In the genomic region with DNA sequence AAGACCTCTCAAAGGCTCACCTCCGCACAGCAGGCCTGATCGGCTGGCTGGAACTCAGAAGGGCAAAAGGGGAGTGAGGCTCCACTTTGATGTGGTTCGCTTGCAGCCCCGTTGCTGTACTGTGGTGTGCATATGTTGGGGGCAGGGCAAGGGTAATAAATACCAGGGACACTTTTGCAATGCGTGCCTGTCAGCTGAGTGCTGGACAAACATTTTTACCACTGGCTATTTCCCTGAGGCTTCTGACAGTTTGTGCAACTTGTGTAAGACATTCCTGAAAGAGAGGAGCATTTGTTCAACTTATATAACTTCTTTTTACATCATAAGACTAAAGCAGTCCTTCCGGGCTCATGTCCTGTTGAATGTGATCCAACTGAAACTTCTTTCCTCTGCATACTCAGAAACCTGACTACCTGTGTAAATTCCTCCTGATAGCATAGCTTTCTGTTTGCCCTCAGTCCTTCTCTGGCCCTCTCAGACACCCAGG, we compare ENCODE assay signal across 11 cellular contexts.
DNase-seq lines count a peak whose midpoint lies in the region; ATAC-seq, FAIRE-seq and TF ChIP-seq lines count a peak whose summit lies in the region.
"Had no signal": no experiment of that assay in that cellular context is flagged by ENCODE, and none has a peak within 500 bp of the region (broad histone marks: within the 10 kb centered on the region; RNA-seq: fewer than 3 reads in every experiment).

No MANE protein-coding gene starts in this region.

- TF ChIP-seq RAD21 in IMR-90 (IDR thresholded peaks at IDR 0.05; ENCODE audit: low read length) (no peak), SK-N-SH (IDR thresholded peaks at IDR 0.05; ENCODE audit: low read length) (no peak)

- no peak overlapping the region for H2AK5ac ChIP-seq in IMR-90 (ENCODE audit: low read depth, low read length)

- POLR2A ChIA-PET in IMR-90 (lab: Charles Lee; ENCODE audit: unreplicated experiment) (no interaction called here), SK-N-SH (lab: Yijun Ruan, JAX) (no interaction called here)

- 0 out of 4 replicates have a peak overlapping the region, but pooled peaks of 1 of the 2 experiments have one; percentile 31 for H4K8ac ChIP-seq in IMR-90 (ENCODE audit: low read depth in 2 of 2, low read length in 2 of 2)

- H4K5ac ChIP-seq in IMR-90 (ENCODE audit: low read depth, low read length) = 0 out of 2 replicates have a peak overlapping the region, but pooled peaks have one; percentile 6

- H4K20me1 ChIP-seq in BLaER1 (no peaks in the 10 kb centered on the region), IMR-90 (ENCODE audit: insufficient read depth, low read length) (no peaks in the 10 kb centered on the region), SK-N-SH (ENCODE audit: insufficient read depth) (no peaks in the 10 kb centered on the region)

- H2AK9ac ChIP-seq in IMR-90 (replicated peaks; ENCODE audit: low read depth, low read length, poor library complexity) = peak overlapping the region; percentile 62

- no peak overlapping the region for H2BK15ac ChIP-seq in IMR-90 (ENCODE audit: low read depth, low read length)

- H2BK5ac ChIP-seq in IMR-90 (ENCODE audit: low read depth, low read length, poor library complexity, severe bottlenecking) = no peak overlapping the region

- H3K9me3 ChIP-seq in BLaER1 = no peaks in the 10 kb centered on the region
- no peaks in the 10 kb centered on the region for H3K9me3 ChIP-seq in IMR-90 (ENCODE audit: control insufficient read depth, insufficient read depth, low read length)
- no peaks in the 10 kb centered on the region for H3K9me3 ChIP-seq in mucosa of stomach (ENCODE audit: control insufficient read depth, low read length)
- H3K9me3 ChIP-seq in SK-N-SH = no peaks in the 10 kb centered on the region

- dilution Hi-C loops in IMR-90 (cut with HindIII; ENCODE audit: low sequenced_read_pairs, unreplicated experiment) = no loop called here

- in situ Hi-C loops in IMR-90 (cut with MboI; ENCODE audit: low sequenced_read_pairs) = no loop called here

- H2AFZ ChIP-seq in IMR-90 (replicated peaks; ENCODE audit: low read length, poor library complexity) = peak overlapping the region; percentile 74
- no peak overlapping the region for H2AFZ ChIP-seq in SK-N-SH (ENCODE audit: low read depth)

- TF ChIP-seq EP300 in SK-N-SH (IDR thresholded peaks at IDR 0.05; ENCODE audit: borderline replicate concordance in 1 of 2, low read depth in 1 of 2, low read length in 1 of 2) = no peak

- peak overlapping the region; percentile 10; the same call in 1 of the 2 replicates for H3K27ac ChIP-seq in BLaER1
- no peak overlapping the region for H3K27ac ChIP-seq in IMR-90 (ENCODE audit: insufficient read depth, low read length)
- H3K27ac ChIP-seq in SK-N-SH (ENCODE audit: low read depth in 2 of 2, low read length in 1 of 2) = no peak overlapping the region

- CTCF ChIA-PET in IMR-90 (lab: Yijun Ruan, JAX) = interaction anchor here (0.6 kb wide), 2 partner anchors 9 to 37 kb away, joined by 3 to 4 read pairs; no protein-coding TSS in a partner anchor
- CTCF ChIA-PET in SK-N-SH (lab: Yijun Ruan, JAX) = interaction anchor here (1.3 kb wide), 1 partner anchor 88 kb away, joined by 3 read pairs; no protein-coding TSS in a partner anchor

- H3K4me1 ChIP-seq in BLaER1 (peaks cover 33% of the 10 kb centered on the region), IMR-90 (ENCODE audit: control insufficient read depth, insufficient read depth, low read length) (peaks cover 13% of the 10 kb centered on the region), mucosa of stomach (ENCODE audit: control insufficient read depth, insufficient read depth, low read length) (peaks cover 19% of the 10 kb centered on the region), SK-N-SH (ENCODE audit: control insufficient read depth in 1 of 2, insufficient read depth in 2 of 2, low read depth in 1 of 2, low read length in 1 of 2) (no peaks in the 10 kb centered on the region; a peak in 1 of 4 replicates)

- peak overlapping the region; percentile 51; the same call in 1 of the 2 replicates for H3K23ac ChIP-seq in IMR-90 (ENCODE audit: low read depth, low read length)

- intact Hi-C loops in IMR-90 (cut with micrococcal nuclease) = no loop called here

- WGBS in IMR-90 (ENCODE audit: extremely low coverage in 2 of 2, insufficient read length in 1 of 2), 2 experiments = no CpG with 5 or more reads among the region's 6 CpGs
- WGBS in SK-N-SH (ENCODE audit: low lambda C conversion rate) = 77% methylated on average over 6 of the region's 6 CpGs

- no peaks in the 10 kb centered on the region for H3K79me2 ChIP-seq in SK-N-SH (ENCODE audit: insufficient read depth)

- no TSS peak for BruUV-seq in IMR-90 (replicated peaks; lab: Mats Ljungman, UMichigan)

- H3K4me2 ChIP-seq in BLaER1 = peak overlapping the region; percentile 75
- H3K4me2 ChIP-seq in IMR-90 (ENCODE audit: low read depth, low read length) = no peak overlapping the region; the same call in 1 of the 2 replicates
- H3K4me2 ChIP-seq in SK-N-SH = no peak overlapping the region

- 0 out of 2 replicates have a peak overlapping the region, but pooled peaks have one; percentile 13 for H3K14ac ChIP-seq in IMR-90 (replicated peaks; ENCODE audit: low read depth, low read length)

- DNase-seq in IMR-90 (peak; percentile 49), bronchial epithelial cell (ENCODE audit: low read depth) (peak; percentile 43), NCI-H82 (lab: John Stamatoyannopoulos, UW) (no peak), NCI-H146 (lab: John Stamatoyannopoulos, UW) (no peak), SK-N-SH (no peak)
- DNase-seq: GDM1, NCI-H1436 had no signal

- no peak overlapping the region for H3K56ac ChIP-seq in IMR-90 (ENCODE audit: extremely low read depth, insufficient read depth, low read length)

- H3K79me1 ChIP-seq in IMR-90 (ENCODE audit: low read depth in 1 of 2, low read length in 2 of 2) = no peaks in the 10 kb centered on the region

- no peak for TF ChIP-seq POLR2A in IMR-90 (IDR thresholded peaks at IDR 0.05; ENCODE audit: low read depth, low read length)

- H3K9ac ChIP-seq in BLaER1 = no peak overlapping the region
- no peak overlapping the region for H3K9ac ChIP-seq in IMR-90 (ENCODE audit: low read depth, low read length)
- H3K9ac ChIP-seq in mucosa of stomach (ENCODE audit: low read length) = peak overlapping the region; percentile 18
- H3K9ac ChIP-seq in SK-N-SH = no peak overlapping the region

- H3K4ac ChIP-seq in IMR-90 (ENCODE audit: low read depth, low read length) = peak overlapping the region; percentile 60

- FAIRE-seq in bronchial epithelial cell (lab: Jason Lieb, UNC) = no peak
- FAIRE-seq: H54 had no signal

- H3K27me3 ChIP-seq in BLaER1 (no peaks in the 10 kb centered on the region), IMR-90 (ENCODE audit: control insufficient read depth, insufficient read depth, low read length) (no peaks in the 10 kb centered on the region), bronchial epithelial cell (ENCODE audit: control insufficient read depth, insufficient read depth, low read length) (no peaks in the 10 kb centered on the region), mucosa of stomach (ENCODE audit: control insufficient read depth, insufficient read depth, low read length) (no peaks in the 10 kb centered on the region), SK-N-SH (ENCODE audit: insufficient read depth) (no peaks in the 10 kb centered on the region)

- H3K18ac ChIP-seq in IMR-90 (ENCODE audit: low read depth, low read length) = no peak overlapping the region; the same call in 1 of the 2 replicates

- TF ChIP-seq CTCF in IMR-90 (conservative IDR thresholded peaks at IDR 0.05; ENCODE audit: low read depth, low read length) = no peak
- TF ChIP-seq CTCF in bronchial epithelial cell (IDR thresholded peaks at IDR 0.05; ENCODE audit: insufficient read depth, low read length, severe bottlenecking) = no peak
- no peak for TF ChIP-seq CTCF in SK-N-SH (IDR thresholded peaks at IDR 0.05)

- no peaks in the 10 kb centered on the region for H3K9me2 ChIP-seq in SK-N-SH

- H3F3A ChIP-seq in SK-N-SH (replicated peaks; ENCODE audit: insufficient read depth) = no peaks in the 10 kb centered on the region

- no peak overlapping the region for H4K91ac ChIP-seq in IMR-90 (ENCODE audit: insufficient read depth, low read depth, low read length)

- peak overlapping the region; percentile 11 for H2BK20ac ChIP-seq in IMR-90 (ENCODE audit: low read depth, low read length)

- H3K4me3 ChIP-seq in BLaER1 (no peak overlapping the region), IMR-90 (ENCODE audit: insufficient read depth, low read depth, low read length) (no peak overlapping the region), bronchial epithelial cell (ENCODE audit: low read depth, low read length) (no peak overlapping the region), mucosa of stomach (ENCODE audit: low read length) (no peak overlapping the region), SK-N-SH (ENCODE audit: low read depth in 2 of 2, low read length in 1 of 2) (no peak overlapping the region)

- H3K36me3 ChIP-seq in BLaER1 = no peaks in the 10 kb centered on the region
- no peaks in the 10 kb centered on the region for H3K36me3 ChIP-seq in IMR-90 (ENCODE audit: control insufficient read depth, insufficient read depth, low read length)
- no peaks in the 10 kb centered on the region for H3K36me3 ChIP-seq in bronchial epithelial cell (ENCODE audit: control insufficient read depth, insufficient read depth, low read length)
- no peaks in the 10 kb centered on the region for H3K36me3 ChIP-seq in mucosa of stomach (ENCODE audit: control insufficient read depth, insufficient read depth, low read length)
- H3K36me3 ChIP-seq in SK-N-SH (replicated peaks in 1 of 2; ENCODE audit: control insufficient read depth in 1 of 2, insufficient read depth in 2 of 2, low read length in 1 of 2) = no peaks in the 10 kb centered on the region

- ATAC-seq in IMR-90 (ENCODE audit: low read depth) (peak; percentile 77), HG02970 (IDR thresholded peaks at IDR 0.05; ENCODE audit: low FRiP score, unreplicated experiment) (no peak)

- no peak overlapping the region for H2BK120ac ChIP-seq in IMR-90 (ENCODE audit: low read depth, low read length)

- H3K9me1 ChIP-seq in IMR-90 (ENCODE audit: insufficient read depth, low read length) = peaks cover 7% of the 10 kb centered on the region

TF ChIP-seq in IMR-90, 13 proteins besides CTCF, POLR2A, EP300 and RAD21:
- TF ChIP-seq CEBPB (IDR thresholded peaks at IDR 0.05; ENCODE audit: low read depth, low read length) = peak; percentile 40; the same call in 1 of the 2 replicates
- TF ChIP-seq RFX5 (IDR thresholded peaks at IDR 0.05; ENCODE audit: low read depth, low read length) = 0 out of 2 replicates have a peak, but pooled peaks have one; percentile 19
- TF ChIP-seq NFE2L2 (IDR thresholded peaks at IDR 0.05; ENCODE audit: low read depth, low read length) = no peak
- TF ChIP-seq BHLHE40 (IDR thresholded peaks at IDR 0.05; ENCODE audit: low read depth, low read length) = 0 out of 2 replicates have a peak, but pooled peaks have one; percentile 20

TF ChIP-seq in SK-N-SH, 30 proteins besides CTCF, POLR2A, EP300 and RAD21 (continues in another document):
- TF ChIP-seq, protein P1, sequence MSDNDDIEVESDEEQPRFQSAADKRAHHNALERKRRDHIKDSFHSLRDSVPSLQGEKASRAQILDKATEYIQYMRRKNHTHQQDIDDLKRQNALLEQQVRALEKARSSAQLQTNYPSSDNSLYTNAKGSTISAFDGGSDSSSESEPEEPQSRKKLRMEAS (IDR thresholded peaks at IDR 0.05; ENCODE audit: low read depth) = no peak
- TF ChIP-seq RXRA (IDR thresholded peaks at IDR 0.05; ENCODE audit: borderline replicate concordance, low read depth) (no peak), ELF1 (IDR thresholded peaks at IDR 0.05) (no peak), JUND (IDR thresholded peaks at IDR 0.05) (no peak)

Comparison
In these comparisons a context has a peak if more than half of its experiments do, and no peak if none do; other contexts are left out.
1. DNase-seq: peak in IMR-90 (single experiment) and bronchial epithelial cell (single experiment); none in NCI-H82 (single experiment), NCI-H146 (single experiment) and SK-N-SH (single experiment).